Comparison of ENCODE assay signal across 22 cellular contexts in genomic region chr4:187301923-187302322, GRCh38.
"Had no signal": no experiment of that assay in that cellular context is flagged by ENCODE, and none has a peak within 500 bp of the region (broad histone marks: within the 10 kb centered on the region; RNA-seq: fewer than 3 reads in every experiment).

No MANE protein-coding gene starts in this region.

- H3K4me1 Mint-ChIP-seq: activated naive CD4-positive, alpha-beta T cell treated with anti-CD3 and anti-CD28 coated beads, Interleukin-2, amount 50 U/mL, for 24 hours had no signal

- H3K27ac Mint-ChIP-seq: activated CD8-positive, alpha-beta T cell treated with anti-CD3 and anti-CD28 coated beads, Interleukin-2, amount 10 ng/mL, durations not matched to agents 7 days and 5 days; activated naive CD4-positive, alpha-beta T cell treated with anti-CD3 and anti-CD28 coated beads, Interleukin-2, amount 50 U/mL, for 24 hours; activated T-helper 1 cell treated with anti-CD3 and anti-CD28 coated beads, Interleukin-12 subunit alpha, Interleukin-12 subunit beta, Interleukin-2, Interleukin-4 antibody, amounts not matched to agents 30 ng/mL and 10 ng/mL and 1 ng/mL, durations not matched to agents 14 hours and 24 hours and 36 hours; nephron progenitor cell had no signal

- ATAC-seq: activated CD8-positive, alpha-beta T cell treated with anti-CD3 and anti-CD28 coated beads, Interleukin-2, amount 10 ng/mL, durations not matched to agents 7 days and 5 days had no signal

- H3K36me3 Mint-ChIP-seq: activated naive CD4-positive, alpha-beta T cell treated with anti-CD3 and anti-CD28 coated beads, Interleukin-2, amount 50 U/mL, for 24 hours had no signal

- H3K27me3 Mint-ChIP-seq: activated naive CD4-positive, alpha-beta T cell treated with anti-CD3 and anti-CD28 coated beads, Interleukin-2, amount 50 U/mL, for 24 hours had no signal

- H3K4me3 ChIP-seq: lung, spleen, upper lobe of left lung had no signal

- H3K4me1 ChIP-seq: spleen, upper lobe of left lung had no signal

- H3K4me3 Mint-ChIP-seq: activated CD8-positive, alpha-beta T cell treated with anti-CD3 and anti-CD28 coated beads, Interleukin-2, amount 10 ng/mL, durations not matched to agents 7 days and 5 days; activated naive CD4-positive, alpha-beta T cell treated with anti-CD3 and anti-CD28 coated beads, Interleukin-2, amount 50 U/mL, for 24 hours; activated T-helper 1 cell treated with anti-CD3 and anti-CD28 coated beads, Interleukin-12 subunit alpha, Interleukin-12 subunit beta, Interleukin-2, Interleukin-4 antibody, amounts not matched to agents 30 ng/mL and 10 ng/mL and 1 ng/mL, durations not matched to agents 14 hours and 24 hours and 36 hours; nephron progenitor cell had no signal

- H3K27me3 ChIP-seq: spleen, upper lobe of left lung had no signal

- H3K27ac ChIP-seq: spleen, upper lobe of left lung, WERI-Rb-1 had no signal

- H3K36me3 ChIP-seq: spleen, upper lobe of left lung, WERI-Rb-1 had no signal

- DNase-seq: activated CD4-positive, alpha-beta T cell treated with anti-CD3 and anti-CD28 coated beads, Interleukin-2, amount 50 U/mL, for 1 hour; activated CD4-positive, CD25-positive, alpha-beta regulatory T cell treated with anti-CD3 and anti-CD28 coated beads, Interleukin-2, amount 50 U/mL, for 72 hours; activated CD8-positive, alpha-beta T cell treated with anti-CD3 and anti-CD28 coated beads, Interleukin-2, amount 10 ng/mL, durations not matched to agents 7 days and 5 days; activated gamma-delta T cell; aorta; central memory CD4-positive, alpha-beta T cell; dermis blood vessel endothelial cell; effector CD8-positive, alpha-beta T cell; foreskin melanocyte; kidney; nephron progenitor cell; occipital lobe; retina; spleen; stimulated activated CD4-positive, alpha-beta T cell treated with anti-CD3 and anti-CD28 coated beads, Interleukin-4, amount 100 ng/mL, for 1 hour; stimulated activated naive CD4-positive, alpha-beta T cell treated with Interleukin-2 at 50 U/mL for 16 hours; T-helper 1 cell; WERI-Rb-1 had no signal
